ENCODE assay signal across 11 cellular contexts in genomic region chr3:52529376-52530333, GRCh38. TPM values are rescaled to one million over a fixed set of nuclear protein-coding genes. Genes with fewer than 3 reads are reported as not detected.
DNase-seq lines count a peak whose midpoint lies in the region; ATAC-seq and TF ChIP-seq lines count a peak whose summit lies in the region.
"Had no signal": no experiment of that assay in that cellular context is flagged by ENCODE, and none has a peak within 500 bp of the region (broad histone marks: within the 10 kb centered on the region; RNA-seq: fewer than 3 reads in every experiment).

No MANE protein-coding gene starts in this region.

- BruUV-seq in A673 (replicated peaks; lab: Mats Ljungman, UMichigan) = no TSS peak

- POLR2A ChIA-PET in A673 (lab: Charles Lee; ENCODE audit: low non-redundant PET) = no interaction called here

- peak overlapping the region; percentile 94 for H3K4me2 ChIP-seq in hepatocyte

- peaks cover 41% of the 10 kb centered on the region for H3K4me1 ChIP-seq in hepatocyte (ENCODE audit: insufficient read depth)
- peaks cover 43 to 70% (median 62%) of the 10 kb centered on the region in 3 donors for H3K4me1 ChIP-seq in skeletal muscle tissue (ENCODE audit: control insufficient read depth in 3 of 3, insufficient read depth in 3 of 3, low read length in 3 of 3)
- H3K4me1 ChIP-seq in A673 (ENCODE audit: insufficient read depth, low read length, poor library complexity, severe bottlenecking) = peaks cover 2% of the 10 kb centered on the region

- H3K27me3 ChIP-seq in hepatocyte (no peaks in the 10 kb centered on the region), skeletal muscle tissue (ENCODE audit: control insufficient read depth in 3 of 3, insufficient read depth in 3 of 3, low read length in 3 of 3) (peaks cover 0 to 3% (median 0%) of the 10 kb centered on the region in 3 donors), A673 (replicated peaks; ENCODE audit: insufficient read depth, low read depth, low read length, poor library complexity) (no peaks in the 10 kb centered on the region)

- no peak overlapping the region for H2AFZ ChIP-seq in hepatocyte

- H3K27ac Mint-ChIP-seq in chondrocyte (ENCODE audit: unreplicated experiment) = peak overlapping the region; percentile 49

- H3K79me2 ChIP-seq in hepatocyte = peaks cover 48% of the 10 kb centered on the region

- peak overlapping the region in 1 of 3 donors; percentile 64 for H3K9ac ChIP-seq in skeletal muscle tissue (ENCODE audit: low read depth in 1 of 3, low read length in 3 of 3)

- H3K27me3 Mint-ChIP-seq in chondrocyte (ENCODE audit: low read depth) = no peaks in the 10 kb centered on the region

- H3K4me3 Mint-ChIP-seq in chondrocyte (ENCODE audit: unreplicated experiment) = no peak overlapping the region

- intact Hi-C loops in A673 (cut with micrococcal nuclease; ENCODE audit: unreplicated experiment) = no loop called here

- H3K9me3 ChIP-seq in hepatocyte (ENCODE audit: low read depth) = no peaks in the 10 kb centered on the region
- no peaks in the 10 kb centered on the region for H3K9me3 ChIP-seq in skeletal muscle tissue (ENCODE audit: control insufficient read depth in 3 of 3, low read length in 3 of 3)
- H3K9me3 ChIP-seq in A673 (ENCODE audit: low read depth, low read length, poor library complexity, severe bottlenecking) = no peaks in the 10 kb centered on the region
- H3K9me3 ChIP-seq: neutrophil had no signal

- peak; percentile 68 for DNase-seq in NCI-H82 treated with DMSO at 0.1 percent for 48 hours (lab: John Stamatoyannopoulos, UW; ENCODE audit: unreplicated experiment)
- no peak for DNase-seq in chondrocyte (ENCODE audit: low spot score)
- DNase-seq in hepatocyte (ENCODE audit: low spot score) = no peak
- DNase-seq in medulla oblongata (ENCODE audit: extremely low spot score) = no peak
- no peak for DNase-seq in MV-4-11 (lab: John Stamatoyannopoulos, UW)
- no peak for DNase-seq in A673 (ENCODE audit: low spot score)
- DNase-seq: activated CD4-positive, alpha-beta T cell treated with anti-CD3 and anti-CD28 coated beads for 48 hours; anterior cingulate cortex had no signal

- peaks cover 5% of the 10 kb centered on the region for H4K20me1 ChIP-seq in hepatocyte (ENCODE audit: insufficient read depth, poor library complexity, severe bottlenecking)

- H3K27ac ChIP-seq in hepatocyte (peak overlapping the region; percentile 62), skeletal muscle tissue (ENCODE audit: low read depth, low read length) (peak overlapping the region; percentile 19), A673 (ENCODE audit: low read depth, low read length, poor library complexity, severe bottlenecking) (no peak overlapping the region)
- H3K27ac ChIP-seq: neutrophil had no signal

- H3K36me3 ChIP-seq in hepatocyte (replicated peaks; ENCODE audit: insufficient read depth, low read depth) (no peaks in the 10 kb centered on the region), skeletal muscle tissue (ENCODE audit: control insufficient read depth in 3 of 3, insufficient read depth in 3 of 3, low read length in 3 of 3) (peaks cover 6 to 8% (median 6%) of the 10 kb centered on the region in 3 donors), A673 (ENCODE audit: insufficient read depth, low read length, poor library complexity, severe bottlenecking) (no peaks in the 10 kb centered on the region)
- H3K36me3 ChIP-seq: neutrophil had no signal

- H3K9me2 ChIP-seq in hepatocyte (replicated peaks; ENCODE audit: insufficient read depth) = no peaks in the 10 kb centered on the region

- H3K4me1 Mint-ChIP-seq in chondrocyte (ENCODE audit: low read depth) = peaks cover 22% of the 10 kb centered on the region

- CTCF ChIA-PET in A673 (lab: Charles Lee) = no interaction called here

- 79% methylated on average over 12 of the region's 12 CpGs for WGBS in hepatocyte (ENCODE audit: low lambda C conversion rate, missing lambda C conversion rate)

- H3K4me3 ChIP-seq in hepatocyte (no peak overlapping the region), skeletal muscle tissue (ENCODE audit: low read length in 3 of 3) (peak overlapping the region in 1 of 3 donors; percentile 35), A673 (ENCODE audit: low read depth, low read length, poor library complexity, severe bottlenecking) (no peak overlapping the region)

- H3K36me3 Mint-ChIP-seq in chondrocyte (ENCODE audit: low read depth) = peaks cover 15% of the 10 kb centered on the region

- TF ChIP-seq CTCF in chondrocyte (IDR thresholded peaks at IDR 0.05) (no peak), hepatocyte (IDR thresholded peaks at IDR 0.05; ENCODE audit: poor library complexity) (no peak), A673 (conservative IDR thresholded peaks at IDR 0.05; ENCODE audit: low read depth, low read length) (no peak)

- ATAC-seq in GM19395 (IDR thresholded peaks at IDR 0.05; ENCODE audit: unreplicated experiment) = no peak

- no peaks in the 10 kb centered on the region for H3K9me3 Mint-ChIP-seq in chondrocyte (ENCODE audit: low read depth)

RNA-seq across cellular contexts. Expression of gene NT5DC2, which starts 4.0 kb away (rescaled TPM):
- 283 to 309 TPM (median 298 TPM) in 3 replicates for total RNA-seq in chondrocyte
- total RNA-seq in hepatocyte = 167 and 172 TPM in 2 replicates
- polyA plus RNA-seq in hepatocyte = 166 and 177 TPM in 2 replicates
- 20.9 TPM for total RNA-seq in skeletal muscle tissue
- total RNA-seq in A673 (2021) = 108 and 147 TPM in 2 replicates

RNA-seq across cellular contexts. Expression of gene UQCC5, which starts 6.8 kb away (rescaled TPM):
- total RNA-seq in chondrocyte (13.7 to 30.4 TPM (median 16.9 TPM) in 3 replicates), hepatocyte (0.12 and 0.83 TPM in 2 replicates), skeletal muscle tissue (1.0 TPM), A673 (2021) (10.3 and 14.4 TPM in 2 replicates)
- 51.7 and 59.4 TPM in 2 replicates for polyA plus RNA-seq in hepatocyte

RNA-seq across cellular contexts. Expression of gene STAB1, which starts 34.5 kb away (rescaled TPM):
- total RNA-seq in chondrocyte = not detected in 3 replicates
- total RNA-seq in hepatocyte = 4.0 and 4.6 TPM in 2 replicates
- 3.0 and 4.0 TPM in 2 replicates for polyA plus RNA-seq in hepatocyte
- total RNA-seq in skeletal muscle tissue = 67.3 TPM
- total RNA-seq in A673 (2021) = 0.41 TPM in 1 of 2 replicates, not detected in the other

Comparison
In these comparisons a context has a peak if more than half of its experiments do, and no peak if none do; other contexts are left out.
1. RNA of gene STAB1, which starts 34.5 kb away (total RNA-seq): 67.3 TPM in skeletal muscle tissue (single experiment); 4.0 to 4.6 TPM in hepatocyte, 0.41 TPM in A673 and not detected in chondrocyte; every median in the first group is over 10 times any median in the second.